Comparison of ENCODE assay signal across 8 cellular contexts in genomic region chr2:34096552-34097171, GRCh38.
DNase-seq lines count a peak whose midpoint lies in the region; ATAC-seq and TF ChIP-seq lines count a peak whose summit lies in the region.

No MANE protein-coding gene starts in this region.

- no peaks in the 10 kb centered on the region for H3K27me3 ChIP-seq in esophagus muscularis mucosa

- no peaks in the 10 kb centered on the region for H3K27me3 Mint-ChIP-seq in activated CD4-positive, alpha-beta T cell treated with anti-CD3 and anti-CD28 coated beads, Interleukin-2, amount 10 ng/mL, durations not matched to agents 24 days and 14 days
- peaks cover 6% of the 10 kb centered on the region for H3K27me3 Mint-ChIP-seq in nephron progenitor cell (ENCODE audit: low read depth, poor library complexity)

- no peaks in the 10 kb centered on the region for H3K36me3 Mint-ChIP-seq in activated CD4-positive, alpha-beta T cell treated with anti-CD3 and anti-CD28 coated beads, Interleukin-2, amount 10 ng/mL, durations not matched to agents 24 days and 14 days (ENCODE audit: low read depth)
- no peaks in the 10 kb centered on the region for H3K36me3 Mint-ChIP-seq in nephron progenitor cell (ENCODE audit: low read depth)

- peaks cover 0 to 3% (median 0%) of the 10 kb centered on the region in 4 donors for H3K4me1 ChIP-seq in esophagus muscularis mucosa

- H3K4me1 Mint-ChIP-seq in activated CD4-positive, alpha-beta T cell treated with anti-CD3 and anti-CD28 coated beads, Interleukin-2, amount 10 ng/mL, durations not matched to agents 24 days and 14 days: no peaks in the 10 kb centered on the region
- peaks cover 6% of the 10 kb centered on the region for H3K4me1 Mint-ChIP-seq in nephron progenitor cell

- 57% methylated on average over 3 of the region's 3 CpGs for WGBS in esophagus muscularis mucosa

- ATAC-seq in HG02759 (IDR thresholded peaks at IDR 0.05; ENCODE audit: unreplicated experiment): peak; percentile 86

- DNase-seq in AG09309 (ENCODE audit: low read depth) (peak; percentile 28), NCI-H2107 (lab: John Stamatoyannopoulos, UW) (peak; percentile 33), esophagus muscularis mucosa (ENCODE audit: extremely low spot score) (no peak), nephron progenitor cell (peak; percentile 70)
- peak; percentile 76 for DNase-seq in activated CD4-positive, alpha-beta T cell treated with anti-CD3 and anti-CD28 coated beads, Interleukin-2, amount 10 ng/mL, durations not matched to agents 24 days and 14 days
- no peak for DNase-seq in effector CD8-positive, alpha-beta T cell (lab: John Stamatoyannopoulos, UW)

- no peaks in the 10 kb centered on the region for H3K9me3 ChIP-seq in esophagus muscularis mucosa

- no peak for TF ChIP-seq POLR2A in esophagus muscularis mucosa (IDR thresholded peaks at IDR 0.05; ENCODE audit: low read depth)

- H3K4me3 ChIP-seq in AG09309 (ENCODE audit: control insufficient read depth, low read depth, low read length): no peak overlapping the region
- H3K4me3 ChIP-seq in esophagus muscularis mucosa: no peak overlapping the region

- TF ChIP-seq CTCF in AG09309 (IDR thresholded peaks at IDR 0.05; ENCODE audit: control insufficient read depth, insufficient read depth, low read depth, low read length, missing control alignments) (peak; percentile 66), GM12873 (IDR thresholded peaks at IDR 0.05; ENCODE audit: insufficient read depth, low read depth, low read length, missing control alignments) (peak; percentile 73), esophagus muscularis mucosa (IDR thresholded peaks at IDR 0.05) (peak; percentile 58 to 78 (median 77)), nephron progenitor cell (IDR thresholded peaks at IDR 0.05) (peak; percentile 82)

- H3K4me3 Mint-ChIP-seq in activated CD4-positive, alpha-beta T cell treated with anti-CD3 and anti-CD28 coated beads, Interleukin-2, amount 10 ng/mL, durations not matched to agents 24 days and 14 days: no peak overlapping the region
- no peak overlapping the region for H3K4me3 Mint-ChIP-seq in nephron progenitor cell

- intact Hi-C loops in activated CD4-positive, alpha-beta T cell treated with anti-CD3 and anti-CD28 coated beads, Interleukin-2, amount 10 ng/mL, durations not matched to agents 24 days and 14 days (cut with micrococcal nuclease): loop anchor here (1.0 kb wide), 1 partner anchor 1314 kb away; no protein-coding TSS in a partner anchor
- intact Hi-C loops in esophagus muscularis mucosa (cut with DNase I): loop anchor here (5.0 kb wide), 1 partner anchor 1316 kb away; no protein-coding TSS in a partner anchor

- no peak overlapping the region for H3K27ac ChIP-seq in esophagus muscularis mucosa (replicated peaks in 1 of 4)

- H3K27ac Mint-ChIP-seq in activated CD4-positive, alpha-beta T cell treated with anti-CD3 and anti-CD28 coated beads, Interleukin-2, amount 10 ng/mL, durations not matched to agents 24 days and 14 days: no peak overlapping the region
- H3K27ac Mint-ChIP-seq in nephron progenitor cell: no peak overlapping the region

- H3K36me3 ChIP-seq in esophagus muscularis mucosa: no peaks in the 10 kb centered on the region

- H3K9me3 Mint-ChIP-seq in activated CD4-positive, alpha-beta T cell treated with anti-CD3 and anti-CD28 coated beads, Interleukin-2, amount 10 ng/mL, durations not matched to agents 24 days and 14 days: no peaks in the 10 kb centered on the region
- H3K9me3 Mint-ChIP-seq in nephron progenitor cell: no peaks in the 10 kb centered on the region

- TF ChIP-seq EP300 in esophagus muscularis mucosa (IDR thresholded peaks at IDR 0.05): no peak

Comparison
In these comparisons a context has a peak if more than half of its experiments do, and no peak if none do; other contexts are left out.
1. DNase-seq: peak in AG09309 (single experiment), NCI-H2107 (single experiment), activated CD4-positive, alpha-beta T cell treated with anti-CD3 and anti-CD28 coated beads, Interleukin-2, amount 10 ng/mL, durations not matched to agents 24 days and 14 days (single experiment) and nephron progenitor cell (single experiment); none in esophagus muscularis mucosa (single experiment) and effector CD8-positive, alpha-beta T cell (single experiment).
2. Peak in every context shown above with its lines, with median percentiles within 50 percentile points of each other: CTCF ChIP-seq.